In the genomic region with DNA sequence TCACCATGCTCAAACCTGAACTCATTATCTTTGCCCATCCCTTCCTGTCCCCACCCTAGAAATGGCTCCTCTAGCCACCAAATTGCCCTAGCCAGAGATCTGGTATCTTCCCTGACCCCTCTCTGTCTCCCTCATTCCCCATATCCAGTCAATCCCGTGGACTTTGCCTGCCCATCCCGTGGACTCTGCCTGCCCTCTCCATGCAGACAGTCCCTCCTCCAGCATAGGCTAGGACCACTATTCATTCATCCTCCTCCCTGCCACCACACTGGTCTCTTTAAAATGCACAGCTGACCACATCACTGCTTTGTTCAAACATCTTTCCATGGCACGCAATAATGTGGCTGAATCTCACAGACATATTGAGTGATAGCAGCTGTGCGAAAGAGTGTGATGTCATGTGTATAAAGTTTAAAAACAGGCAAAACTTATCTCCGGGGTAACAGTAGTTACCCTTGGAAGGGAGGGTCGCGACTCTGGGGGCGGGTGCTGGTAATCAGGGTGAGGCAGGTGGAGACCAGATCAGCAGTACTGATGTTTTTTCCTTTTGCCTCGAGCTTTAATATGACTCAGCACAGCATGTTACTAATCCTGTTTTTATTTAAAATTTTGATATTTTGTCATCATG, we compare ENCODE assay signal across 9 cellular contexts. TPM values are rescaled to one million over a fixed set of nuclear protein-coding genes. Genes with fewer than 3 reads are reported as not detected.
A peak's percentile ranks its signal among the peaks of the same experiment; 100 is the strongest.
DNase-seq lines count a peak whose midpoint lies in the region; ATAC-seq and TF ChIP-seq lines count a peak whose summit lies in the region.
"Had no signal": no experiment of that assay in that cellular context is flagged by ENCODE, and none has a peak within 500 bp of the region (broad histone marks: within the 10 kb centered on the region; RNA-seq: fewer than 3 reads in every experiment).

No MANE protein-coding gene starts in this region.

- peaks cover 37% of the 10 kb centered on the region for H3K4me1 Mint-ChIP-seq in Caco-2 (ENCODE audit: low read depth, unreplicated experiment)
- peaks cover 12 to 41% (median 27%) of the 10 kb centered on the region in 4 donors for H3K4me1 Mint-ChIP-seq in naive thymus-derived CD8-positive, alpha-beta T cell

- ATAC-seq in naive thymus-derived CD8-positive, alpha-beta T cell = no peak
- no peak for ATAC-seq in HG02970 (IDR thresholded peaks at IDR 0.05; ENCODE audit: low FRiP score, unreplicated experiment)

- H3K4me3 ChIP-seq in Caco-2 (ENCODE audit: low read depth, low read length) (no peak overlapping the region), brain microvascular endothelial cell (ENCODE audit: low read depth, low read length) (no peak overlapping the region)

- H3K36me3 ChIP-seq in Caco-2 (ENCODE audit: control insufficient read depth, insufficient read depth, low read length) = no peaks in the 10 kb centered on the region
- H3K36me3 ChIP-seq in brain microvascular endothelial cell (replicated peaks) = no peaks in the 10 kb centered on the region

- peaks cover 72% of the 10 kb centered on the region for H3K4me1 ChIP-seq in Caco-2

- H3K36me3 Mint-ChIP-seq in Caco-2 (ENCODE audit: insufficient read depth, unreplicated experiment) = peaks cover 25% of the 10 kb centered on the region
- H3K36me3 Mint-ChIP-seq in naive thymus-derived CD8-positive, alpha-beta T cell = no peaks in the 10 kb centered on the region

- in situ Hi-C loops in brain microvascular endothelial cell (cut with HindIII; ENCODE audit: low pct_ligation_motif_present, low sequenced_read_pairs) = no loop called here

- DNase-seq in Caco-2 = no peak
- DNase-seq in NCI-H226 = peak; percentile 41
- peak; percentile 63 for DNase-seq in brain microvascular endothelial cell
- DNase-seq in naive thymus-derived CD8-positive, alpha-beta T cell = peak in 1 of 10 donors; percentile 23
- DNase-seq in stimulated activated CD4-positive, alpha-beta T cell treated with anti-CD3 and anti-CD28 coated beads, Interleukin-2, amount 100 ng/mL, for 24 hours = no peak
- no peak for DNase-seq in activated naive CD4-positive, alpha-beta T cell treated with anti-CD3 and anti-CD28 coated beads, Interleukin-2, amount 50 U/mL, for 16 hours
- DNase-seq in HuH-7 (ENCODE audit: low spot score) = no peak
- DNase-seq: activated CD4-positive, alpha-beta T cell treated with anti-CD3 and anti-CD28 coated beads for 48 hours had no signal

- H3K4me3 Mint-ChIP-seq in Caco-2 (ENCODE audit: unreplicated experiment) = peak overlapping the region; percentile 39
- H3K4me3 Mint-ChIP-seq in naive thymus-derived CD8-positive, alpha-beta T cell = peak overlapping the region in 1 of 10 donors; percentile 4

- H3K27ac Mint-ChIP-seq in Caco-2 (ENCODE audit: unreplicated experiment) = peak overlapping the region; percentile 38
- peak overlapping the region in 6 of 10 donors; percentile 1 to 95 (median 34) for H3K27ac Mint-ChIP-seq in naive thymus-derived CD8-positive, alpha-beta T cell

- intact Hi-C loops in Caco-2 (cut with micrococcal nuclease; ENCODE audit: unreplicated experiment) = no loop called here

- TF ChIP-seq CTCF in Caco-2 (IDR thresholded peaks at IDR 0.05; ENCODE audit: insufficient read depth in 1 of 2, low read depth in 1 of 2, low read length in 1 of 2, severe bottlenecking in 1 of 2, unreplicated experiment in 1 of 2) = no peak
- TF ChIP-seq CTCF in brain microvascular endothelial cell (IDR thresholded peaks at IDR 0.05; ENCODE audit: low read depth, low read length, missing control alignments) = no peak

- H3K9me3 Mint-ChIP-seq in Caco-2 (ENCODE audit: unreplicated experiment) = no peaks in the 10 kb centered on the region
- no peaks in the 10 kb centered on the region for H3K9me3 Mint-ChIP-seq in naive thymus-derived CD8-positive, alpha-beta T cell

- no TSS peak for BruUV-seq in Caco-2 (replicated peaks; lab: Mats Ljungman, UMichigan)

- H3K9me3 ChIP-seq in Caco-2 = no peaks in the 10 kb centered on the region

- CTCF ChIA-PET in Caco-2 (lab: Charles Lee) = interaction anchor here (0.5 to 2.0 kb wide), 2 partner anchors 13 to 110 kb away, joined by 4 to 19 read pairs; no protein-coding TSS in a partner anchor

- POLR2A ChIA-PET in Caco-2 (lab: Charles Lee) = no interaction called here
- POLR2A ChIA-PET in naive thymus-derived CD8-positive, alpha-beta T cell (lab: Charles Lee) = interaction anchor here (1.5 to 1.6 kb wide), 2 partner anchors 11 to 37 kb away, joined by 3 to 4 read pairs; no protein-coding TSS in a partner anchor

- H3K27ac ChIP-seq in brain microvascular endothelial cell = peak overlapping the region; percentile 12

- H3K27me3 ChIP-seq in Caco-2 (replicated peaks; ENCODE audit: control insufficient read depth, insufficient read depth, low read length) (no peaks in the 10 kb centered on the region), brain microvascular endothelial cell (replicated peaks) (no peaks in the 10 kb centered on the region)

- H3K27me3 Mint-ChIP-seq in Caco-2 (ENCODE audit: insufficient read depth, unreplicated experiment) = no peaks in the 10 kb centered on the region
- no peaks in the 10 kb centered on the region for H3K27me3 Mint-ChIP-seq in naive thymus-derived CD8-positive, alpha-beta T cell

RNA-seq across cellular contexts. Expression of gene SLC2A1, which starts 4.8 kb away (rescaled TPM):
- 422 and 437 TPM in 2 replicates for total RNA-seq in Caco-2 (2022)
- total RNA-seq in naive thymus-derived CD8-positive, alpha-beta T cell = 10 to 100 TPM; 57.2 to 57.3 TPM
- 10 to 100 TPM; 17.7 to 22.8 (median 22.0) TPM for polyA plus RNA-seq in naive thymus-derived CD8-positive, alpha-beta T cell

Comparison
In these comparisons a context has a peak if more than half of its experiments do, and no peak if none do; other contexts are left out.
1. DNase-seq: peak in NCI-H226 (single experiment) and brain microvascular endothelial cell (single experiment); none in Caco-2 (0 of 2), stimulated activated CD4-positive, alpha-beta T cell treated with anti-CD3 and anti-CD28 coated beads, Interleukin-2, amount 100 ng/mL, for 24 hours (0 of 2), activated naive CD4-positive, alpha-beta T cell treated with anti-CD3 and anti-CD28 coated beads, Interleukin-2, amount 50 U/mL, for 16 hours (single experiment) and HuH-7 (single experiment).